Comparison of ENCODE assay signal across 10 cellular contexts in genomic region chrX:69996102-69996468, GRCh38. TPM values are rescaled to one million over a fixed set of nuclear protein-coding genes. Genes with fewer than 3 reads are reported as not detected.
"Had no signal": no experiment of that assay in that cellular context is flagged by ENCODE, and none has a peak within 500 bp of the region (broad histone marks: within the 10 kb centered on the region; RNA-seq: fewer than 3 reads in every experiment).

No MANE protein-coding gene starts in this region.

- H3K4me1 ChIP-seq: HAP-1 had no signal

- H3K9me3 Mint-ChIP-seq: HFFc6, IgD-negative memory B cell had no signal

- ATAC-seq: HCT116, HepG2 had no signal

- H3K4me3 Mint-ChIP-seq: HFFc6, IgD-negative memory B cell had no signal

- H3K27ac ChIP-seq: GM23248, HL-60 had no signal

- H3K27ac Mint-ChIP-seq: HFFc6, IgD-negative memory B cell had no signal

- H3K4me3 ChIP-seq: GM23248, HAP-1 had no signal

- H3K4me1 Mint-ChIP-seq: IgD-negative memory B cell had no signal

- H3K9me3 ChIP-seq: HAP-1 had no signal

- H3K36me3 Mint-ChIP-seq: IgD-negative memory B cell had no signal

- DNase-seq: GM23248, GOT3, H7, HFFc6 had no signal

- H3K36me3 ChIP-seq: HAP-1 had no signal

- H3K9ac ChIP-seq: GM23248 had no signal

RNA-seq across cellular contexts. Expression of gene AWAT2, which starts 53.7 kb away (rescaled TPM):
- total RNA-seq: GM23248, H4, H7, HepG2, HFFc6 had no signal
- polyA plus RNA-seq: GM23248, HepG2, IgD-negative memory B cell had no signal
